ENCODE assay signal across 1 cellular context in the genomic region with DNA sequence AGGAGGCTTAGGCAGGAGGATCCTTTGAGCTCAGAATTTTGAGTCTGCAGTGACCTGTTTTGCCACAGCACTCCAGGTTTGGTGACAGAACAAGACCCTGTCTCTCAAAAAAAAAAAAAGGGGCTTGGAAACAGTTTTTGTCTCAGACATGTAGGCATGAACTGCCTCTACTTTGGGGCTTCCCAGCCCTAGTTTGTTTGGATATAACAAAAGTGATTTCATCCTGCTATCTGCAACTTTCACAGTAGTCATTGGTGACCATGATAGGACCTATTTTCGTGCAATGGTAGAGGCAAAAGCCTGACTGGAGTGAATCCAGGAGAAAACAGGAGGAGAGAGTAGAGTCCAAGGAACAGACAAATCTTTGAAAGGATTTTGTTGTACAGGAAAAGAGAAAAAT.
TF ChIP-seq lines count a peak whose summit lies in the region.

No MANE protein-coding gene starts in this region.

TF ChIP-seq in SK-N-SH, 30 proteins besides CTCF, POLR2A, EP300 and RAD21 (continued from another document):
- TF ChIP-seq, protein P1, sequence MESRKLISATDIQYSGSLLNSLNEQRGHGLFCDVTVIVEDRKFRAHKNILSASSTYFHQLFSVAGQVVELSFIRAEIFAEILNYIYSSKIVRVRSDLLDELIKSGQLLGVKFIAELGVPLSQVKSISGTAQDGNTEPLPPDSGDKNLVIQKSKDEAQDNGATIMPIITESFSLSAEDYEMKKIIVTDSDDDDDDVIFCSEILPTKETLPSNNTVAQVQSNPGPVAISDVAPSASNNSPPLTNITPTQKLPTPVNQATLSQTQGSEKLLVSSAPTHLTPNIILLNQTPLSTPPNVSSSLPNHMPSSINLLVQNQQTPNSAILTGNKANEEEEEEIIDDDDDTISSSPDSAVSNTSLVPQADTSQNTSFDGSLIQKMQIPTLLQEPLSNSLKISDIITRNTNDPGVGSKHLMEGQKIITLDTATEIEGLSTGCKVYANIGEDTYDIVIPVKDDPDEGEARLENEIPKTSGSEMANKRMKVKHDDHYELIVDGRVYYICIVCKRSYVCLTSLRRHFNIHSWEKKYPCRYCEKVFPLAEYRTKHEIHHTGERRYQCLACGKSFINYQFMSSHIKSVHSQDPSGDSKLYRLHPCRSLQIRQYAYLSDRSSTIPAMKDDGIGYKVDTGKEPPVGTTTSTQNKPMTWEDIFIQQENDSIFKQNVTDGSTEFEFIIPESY (IDR thresholded peaks at IDR 0.05; ENCODE audit: borderline replicate concordance, low read depth): no peak
- TF ChIP-seq SMC3 (IDR thresholded peaks at IDR 0.05; ENCODE audit: low read depth, low read length): no peak
- no peak for TF ChIP-seq GABPA (IDR thresholded peaks at IDR 0.05; ENCODE audit: low read depth)
- TF ChIP-seq, protein P2, sequence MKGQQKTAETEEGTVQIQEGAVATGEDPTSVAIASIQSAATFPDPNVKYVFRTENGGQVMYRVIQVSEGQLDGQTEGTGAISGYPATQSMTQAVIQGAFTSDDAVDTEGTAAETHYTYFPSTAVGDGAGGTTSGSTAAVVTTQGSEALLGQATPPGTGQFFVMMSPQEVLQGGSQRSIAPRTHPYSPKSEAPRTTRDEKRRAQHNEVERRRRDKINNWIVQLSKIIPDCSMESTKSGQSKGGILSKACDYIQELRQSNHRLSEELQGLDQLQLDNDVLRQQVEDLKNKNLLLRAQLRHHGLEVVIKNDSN (IDR thresholded peaks at IDR 0.05; ENCODE audit: borderline replicate concordance, low read depth): no peak
- no peak for TF ChIP-seq MXI1 (IDR thresholded peaks at IDR 0.05; ENCODE audit: low read depth, low read length)
TF ChIP-seq in SK-N-SH: peak in this region for 0.
